In the genomic region with DNA sequence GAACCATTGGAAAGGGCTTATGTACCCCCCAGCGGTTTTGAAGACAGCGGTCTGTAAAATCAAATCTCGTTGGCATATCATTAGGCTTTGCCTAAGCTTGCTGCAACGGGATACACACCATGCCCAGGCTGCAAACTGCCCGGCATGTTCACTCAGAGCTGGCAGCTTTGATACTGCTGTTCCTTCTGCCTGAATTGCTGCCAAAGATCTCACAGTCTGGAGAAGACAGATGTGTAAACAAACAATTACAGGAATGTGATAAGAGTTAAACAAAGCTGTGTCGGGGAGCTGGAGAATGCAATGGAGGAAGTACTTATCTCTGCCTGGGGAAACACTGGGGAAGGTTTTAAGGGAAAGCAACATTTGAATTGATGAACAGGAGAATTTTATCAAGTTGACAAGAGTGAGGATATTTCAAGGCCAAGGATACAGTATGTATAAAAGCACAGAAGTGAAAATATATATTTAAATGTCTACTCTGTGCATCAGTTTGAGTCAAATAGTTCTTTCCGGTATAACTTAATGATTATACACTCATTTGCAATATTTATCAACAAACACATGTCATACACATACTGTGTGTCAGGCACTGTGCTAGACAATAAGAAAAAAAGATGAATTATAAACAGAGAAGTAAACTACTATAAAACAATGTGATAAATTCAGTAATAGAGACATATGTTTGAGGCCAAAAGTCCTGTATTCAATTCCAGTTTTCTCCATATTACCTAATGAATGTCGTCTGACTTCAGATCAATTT, we compare ENCODE assay signal across 8 cellular contexts. TPM values are rescaled to one million over a fixed set of nuclear protein-coding genes. Genes with fewer than 3 reads are reported as not detected.
DNase-seq lines count a peak whose midpoint lies in the region; FAIRE-seq lines count a peak whose summit lies in the region.

No MANE protein-coding gene starts in this region.

- FAIRE-seq in RCC 7860 (lab: Jason Lieb, UNC) = no peak
- no peak for FAIRE-seq in HTR-8/SVneo (lab: Jason Lieb, UNC)

- DNase-seq in H4 (ENCODE audit: low spot score) (peak; percentile 67), NCI-H2227 treated with DMSO at 0.1 percent for 48 hours (lab: John Stamatoyannopoulos, UW) (peak; percentile 76), dermis blood vessel endothelial cell (peak; percentile 58), myocyte (ENCODE audit: low read depth) (peak; percentile 52), RCC 7860 (ENCODE audit: low spot score) (no peak), HTR-8/SVneo (ENCODE audit: insufficient read length, low spot score) (no peak), T1000 (lab: John Stamatoyannopoulos, UW) (no peak), GM03348 (ENCODE audit: low spot score) (no peak)

RNA-seq across cellular contexts. Expression of a gene that starts 29.9 kb away (rescaled TPM):
- 6.7 and 8.6 TPM in 2 replicates for total RNA-seq in H4 (2014; rRNA removed; shearing (Covaris generic))
- total RNA-seq in dermis blood vessel endothelial cell (13.1 and 22.0 TPM in 2 replicates), myocyte (2.3 and 3.3 TPM in 2 replicates)
- polyA plus RNA-seq in myocyte (2012) = 2.1 TPM

RNA-seq across cellular contexts. Expression of a gene that starts 29.9 kb away (rescaled TPM):
- 59.6 and 64.0 TPM in 2 replicates for total RNA-seq in H4 (2014; rRNA removed; shearing (Covaris generic))
- total RNA-seq in dermis blood vessel endothelial cell = 27.0 and 32.3 TPM in 2 replicates
- 21.2 and 23.6 TPM in 2 replicates for total RNA-seq in myocyte
- 39.5 TPM for polyA plus RNA-seq in myocyte (2012)

RNA-seq across cellular contexts. Expression of a gene that starts 41.8 kb away (rescaled TPM):
- not detected in 2 replicates for total RNA-seq in H4 (2014; rRNA removed; shearing (Covaris generic))
- total RNA-seq in dermis blood vessel endothelial cell = 0.17 TPM in 1 of 2 replicates, not detected in the other
- total RNA-seq in myocyte = not detected in 2 replicates
- 0.18 TPM for polyA plus RNA-seq in myocyte (2012)

Comparison
In these comparisons a context has a peak if more than half of its experiments do, and no peak if none do; other contexts are left out.
1. DNase-seq: peak in H4 (single experiment), NCI-H2227 treated with DMSO at 0.1 percent for 48 hours (single experiment), dermis blood vessel endothelial cell (single experiment) and myocyte (single experiment); none in RCC 7860 (single experiment), HTR-8/SVneo (single experiment), T1000 (single experiment) and GM03348 (single experiment).